In genomic region chr2:44305882-44306281, GRCh38 we compare ENCODE assay signal across 21 cellular contexts. TPM values are rescaled to one million over a fixed set of nuclear protein-coding genes. Genes with fewer than 3 reads are reported as not detected.
DNase-seq lines count a peak whose midpoint lies in the region; ATAC-seq, FAIRE-seq and TF ChIP-seq lines count a peak whose summit lies in the region.
"Had no signal": no experiment of that assay in that cellular context is flagged by ENCODE, and none has a peak within 500 bp of the region (broad histone marks: within the 10 kb centered on the region; RNA-seq: fewer than 3 reads in every experiment).

No MANE protein-coding gene starts in this region.

- 85% methylated on average over 7 of the region's 7 CpGs for WGBS in A549 (ENCODE audit: missing lambda C conversion rate)
- WGBS in K562 (ENCODE audit: insufficient coverage, low coverage, missing lambda C conversion rate) = 11% methylated on average over 7 of the region's 7 CpGs

- H3K27ac Mint-ChIP-seq in activated naive CD8-positive, alpha-beta T cell = peak overlapping the region; percentile 22
- H3K27ac Mint-ChIP-seq in activated naive CD8-positive, alpha-beta T cell treated with anti-CD3 and anti-CD28 coated beads for 36 hours = no peak overlapping the region
- H3K27ac Mint-ChIP-seq in CD8-positive, alpha-beta T cell = no peak overlapping the region

- H3K9ac ChIP-seq in K562 (ENCODE audit: insufficient read depth in 1 of 2, low read depth in 2 of 2, low read length in 2 of 2) = no peak overlapping the region

- no peak overlapping the region for H3K4me2 ChIP-seq in A549
- H3K4me2 ChIP-seq in K562 (ENCODE audit: insufficient read depth, low read length) = no peak overlapping the region

- H3K4me3 ChIP-seq in A549 (no peak overlapping the region), Panc1 (ENCODE audit: low read depth in 2 of 2, low read length in 2 of 2) (no peak overlapping the region), K562 (no peak overlapping the region)
- H3K4me3 ChIP-seq in CD8-positive, alpha-beta T cell (ENCODE audit: low read depth, low read length) = no peak overlapping the region

- no peaks in the 10 kb centered on the region for H3K9me1 ChIP-seq in K562 (ENCODE audit: control insufficient read depth, insufficient read depth, low read length)

- H3K27me3 ChIP-seq in Panc1 (ENCODE audit: control insufficient read depth, insufficient read depth, low read length) = no peaks in the 10 kb centered on the region
- H3K27me3 ChIP-seq in K562 (ENCODE audit: control insufficient read depth in 2 of 2, insufficient read depth in 2 of 2, low read length in 2 of 2) = peaks cover 3% of the 10 kb centered on the region in 2 experiments; a peak in 4 of 5 replicates
- H3K27me3 ChIP-seq in CD8-positive, alpha-beta T cell (ENCODE audit: insufficient read depth, low read length) = no peaks in the 10 kb centered on the region

- in situ Hi-C loops in Panc1 (cut with HindIII; ENCODE audit: low pct_unique_long_range_greater_than_20kb, low sequenced_read_pairs) = no loop called here
- in situ Hi-C loops in K562 (cut with MboI) = no loop called here

- no peak for TF ChIP-seq POLR2A in A549 (IDR thresholded peaks at IDR 0.05; ENCODE audit: low read length)
- TF ChIP-seq POLR2A in K562 (conservative IDR thresholded peaks at IDR 0.05) = no peak

- DNase-seq in activated naive CD8-positive, alpha-beta T cell treated with anti-CD3 and anti-CD28 coated beads for 36 hours = no peak
- DNase-seq in A549 (ENCODE audit: low read depth in 1 of 2, low spot score in 1 of 2) (no peak), Panc1 (ENCODE audit: low read depth, low spot score) (no peak), K562 (ENCODE audit: extremely low read depth in 1 of 4, low spot score in 3 of 4) (no peak), NCI-H2107 (lab: John Stamatoyannopoulos, UW) (no peak), NCI-H2227 treated with DMSO at 0.1 percent for 48 hours (lab: John Stamatoyannopoulos, UW) (no peak)
- DNase-seq in CD8-positive, alpha-beta T cell = no peak
- DNase-seq: 8988T; C1 segment of cervical spinal cord; Caco-2; CD4-positive, alpha-beta memory T cell; DMS153; DND-41; H7; HCEC 1CT had no signal

- TF ChIP-seq CTCF in A549 (IDR thresholded peaks at IDR 0.05) (no peak), Panc1 (IDR thresholded peaks at IDR 0.05) (no peak), K562 (IDR thresholded peaks at IDR 0.05 in 2 of 3, conservative IDR thresholded peaks at IDR 0.05 in 1 of 3; ENCODE audit: insufficient read depth in 2 of 3, low read depth in 1 of 3, low read length in 3 of 3) (no peak)
- TF ChIP-seq CTCF in CD8-positive, alpha-beta T cell (IDR thresholded peaks at IDR 0.05) = no peak

- no peaks in the 10 kb centered on the region for H3K4me1 ChIP-seq in A549
- no peaks in the 10 kb centered on the region for H3K4me1 ChIP-seq in Panc1 (ENCODE audit: control insufficient read depth, insufficient read depth, low read length)
- peaks cover 0 to 2% of the 10 kb centered on the region in 2 experiments; a peak in 1 of 5 replicates for H3K4me1 ChIP-seq in K562 (replicated peaks in 1 of 2; ENCODE audit: control insufficient read depth in 2 of 2, insufficient read depth in 2 of 2, low read length in 2 of 2)
- H3K4me1 ChIP-seq in CD8-positive, alpha-beta T cell (ENCODE audit: insufficient read depth, low read length) = no peaks in the 10 kb centered on the region
- H3K4me1 ChIP-seq: Caco-2 had no signal

- no peaks in the 10 kb centered on the region for H3K4me1 Mint-ChIP-seq in activated naive CD8-positive, alpha-beta T cell (ENCODE audit: low read depth)
- no peaks in the 10 kb centered on the region for H3K4me1 Mint-ChIP-seq in activated naive CD8-positive, alpha-beta T cell treated with anti-CD3 and anti-CD28 coated beads for 36 hours
- H3K4me1 Mint-ChIP-seq in CD8-positive, alpha-beta T cell (ENCODE audit: low read depth) = no peaks in the 10 kb centered on the region
- H3K4me1 Mint-ChIP-seq: CD4-positive, alpha-beta memory T cell had no signal

- TF ChIP-seq RAD21 in A549 (conservative IDR thresholded peaks at IDR 0.05 in 1 of 2, IDR thresholded peaks at IDR 0.05 in 1 of 2) (no peak), K562 (CRISPR knock-in tag; conservative IDR thresholded peaks at IDR 0.05 in 1 of 2, IDR thresholded peaks at IDR 0.05 in 1 of 2) (no peak)

- H3K4me3 Mint-ChIP-seq in activated naive CD8-positive, alpha-beta T cell = no peak overlapping the region
- H3K4me3 Mint-ChIP-seq in activated naive CD8-positive, alpha-beta T cell treated with anti-CD3 and anti-CD28 coated beads for 36 hours = no peak overlapping the region
- no peak overlapping the region for H3K4me3 Mint-ChIP-seq in CD8-positive, alpha-beta T cell
- H3K4me3 Mint-ChIP-seq: CD4-positive, alpha-beta memory T cell had no signal

- H3K36me3 ChIP-seq in Panc1 (ENCODE audit: control insufficient read depth, insufficient read depth, low read length) = no peaks in the 10 kb centered on the region
- no peaks in the 10 kb centered on the region for H3K36me3 ChIP-seq in K562 (ENCODE audit: control insufficient read depth, insufficient read depth, low read length)
- no peaks in the 10 kb centered on the region for H3K36me3 ChIP-seq in CD8-positive, alpha-beta T cell (ENCODE audit: insufficient read depth, low read length)

- no peak for TF ChIP-seq EP300 in A549 (IDR thresholded peaks at IDR 0.05)
- no peak for TF ChIP-seq EP300 in K562 (IDR thresholded peaks at IDR 0.05; ENCODE audit: low read length)

- peak; percentile 41 to 49; a peak in 5 of 6 replicates for ATAC-seq in A549
- peak; percentile 42; the same call in 1 of the 2 replicates for ATAC-seq in Panc1
- peak; percentile 46 for ATAC-seq in K562
- no peak for ATAC-seq in CD8-positive, alpha-beta T cell

- no peak overlapping the region for H3K27ac ChIP-seq in A549
- H3K27ac ChIP-seq in Panc1 (ENCODE audit: low read length) = no peak overlapping the region
- H3K27ac ChIP-seq in K562 (ENCODE audit: extremely low read depth, low read depth, low read length) = no peak overlapping the region
- no peak overlapping the region for H3K27ac ChIP-seq in CD8-positive, alpha-beta T cell (ENCODE audit: low read depth, low read length)

- no peaks in the 10 kb centered on the region for H4K20me1 ChIP-seq in K562 (replicated peaks; ENCODE audit: control insufficient read depth, insufficient read depth, low read length)

- H3K27me3 Mint-ChIP-seq in activated naive CD8-positive, alpha-beta T cell = no peaks in the 10 kb centered on the region
- H3K27me3 Mint-ChIP-seq in activated naive CD8-positive, alpha-beta T cell treated with anti-CD3 and anti-CD28 coated beads for 36 hours = no peaks in the 10 kb centered on the region
- peaks cover 2% of the 10 kb centered on the region for H3K27me3 Mint-ChIP-seq in CD8-positive, alpha-beta T cell (ENCODE audit: low read depth)

- no peak overlapping the region for H2AFZ ChIP-seq in K562 (ENCODE audit: low read depth, low read length)

- POLR2A ChIA-PET in A549 (lab: Yijun Ruan, JAX) = interaction anchor here (0.6 kb wide), 2 partner anchors 185 to 214 kb away, joined by 4 to 5 read pairs; no protein-coding TSS in a partner anchor
- POLR2A ChIA-PET in Panc1 (lab: Charles Lee) = interaction anchor here (0.6 kb wide), 1 partner anchor 361 kb away, joined by 5 read pairs; no protein-coding TSS in a partner anchor
- POLR2A ChIA-PET in K562 (lab: Yijun Ruan, JAX) = interaction anchor here (0.7 to 0.9 kb wide), 2 partner anchors 55 to 1384 kb away, joined by 3 read pairs; partner anchors contain the start of gene PREPL
- POLR2A ChIA-PET in CD8-positive, alpha-beta T cell (lab: Charles Lee) = interaction anchor here (0.7 kb wide), 1 partner anchor 22 kb away, joined by 4 read pairs; no protein-coding TSS in a partner anchor

- H3K9me3 Mint-ChIP-seq in activated naive CD8-positive, alpha-beta T cell (ENCODE audit: low read depth) = peaks cover 12% of the 10 kb centered on the region
- H3K9me3 Mint-ChIP-seq in activated naive CD8-positive, alpha-beta T cell treated with anti-CD3 and anti-CD28 coated beads for 36 hours = peaks cover 21% of the 10 kb centered on the region
- H3K9me3 Mint-ChIP-seq in CD8-positive, alpha-beta T cell = peaks cover 13% of the 10 kb centered on the region

- no peak for FAIRE-seq in A549 (lab: Jason Lieb, UNC)
- no peak for FAIRE-seq in K562 (lab: Jason Lieb, UNC)
- FAIRE-seq: G401.6, GM12892, H1 had no signal

- H3K79me2 ChIP-seq in K562 (ENCODE audit: control insufficient read depth, insufficient read depth, low read length) = no peaks in the 10 kb centered on the region

- BruUV-seq in Panc1 (replicated peaks; lab: Mats Ljungman, UMichigan) = no TSS peak
- BruUV-seq in K562 (replicated peaks; lab: Mats Ljungman, UMichigan) = no TSS peak

- H3K9me3 ChIP-seq in A549 (peaks cover 35% of the 10 kb centered on the region), Panc1 (ENCODE audit: control insufficient read depth, insufficient read depth, low read depth, low read length) (peaks cover 4% of the 10 kb centered on the region; the same call in 1 of the 2 replicates), K562 (replicated peaks; ENCODE audit: control insufficient read depth, insufficient read depth, low read depth, low read length) (peaks cover 4% of the 10 kb centered on the region)
- H3K9me3 ChIP-seq in CD8-positive, alpha-beta T cell (ENCODE audit: low read length) = peaks cover 15% of the 10 kb centered on the region

- intact Hi-C loops in Panc1 (cut with micrococcal nuclease; ENCODE audit: unreplicated experiment) = no loop called here
- intact Hi-C loops in K562 (cut with micrococcal nuclease) = no loop called here
- intact Hi-C loops in CD8-positive, alpha-beta T cell (cut with DNase I, micrococcal nuclease) = no loop called here

- peaks cover 6% of the 10 kb centered on the region for H3K36me3 Mint-ChIP-seq in activated naive CD8-positive, alpha-beta T cell
- peaks cover 15% of the 10 kb centered on the region for H3K36me3 Mint-ChIP-seq in activated naive CD8-positive, alpha-beta T cell treated with anti-CD3 and anti-CD28 coated beads for 36 hours
- H3K36me3 Mint-ChIP-seq in CD8-positive, alpha-beta T cell = peaks cover 9% of the 10 kb centered on the region

- CTCF ChIA-PET in A549 (lab: Yijun Ruan, JAX) = interaction anchor here (0.8 to 1.3 kb wide), 3 partner anchors 10 to 219 kb away, joined by 3 to 6 read pairs (median 3); no protein-coding TSS in a partner anchor
- CTCF ChIA-PET in Panc1 (lab: Charles Lee) = no interaction called here
- CTCF ChIA-PET in K562 (lab: Yijun Ruan, JAX; ENCODE audit: low intra/inter-chr PET ratio) = no interaction called here
- CTCF ChIA-PET in CD8-positive, alpha-beta T cell (lab: Charles Lee) = no interaction called here

RNA-seq across cellular contexts. Expression of gene SLC3A1, which starts 30.6 kb away (rescaled TPM):
- not detected for total RNA-seq in activated naive CD8-positive, alpha-beta T cell treated with anti-CD3 and anti-CD28 coated beads for 36 hours
- polyA plus RNA-seq in A549 (2011; rRNA removed) (7.1 and 7.2 TPM in 2 replicates), A549 (2017; fragmentation: RNase III; extraction: RNeasy Plus Mini Kit Qiagen cat#74134 plus additional on column Dnase treatment) (1.1 to 1.4 TPM (median 1.2 TPM) in 3 replicates), K562 (2011; rRNA removed) (0.05 TPM in 1 of 2 replicates, not detected in the other), K562 (2014; fragmentation: Illumina TruSeq; extraction: Trizol) (not detected in 2 replicates), K562 (2014; fragmentation: Nextera tagmentation; extraction: Ambion mirVana) (under 1 TPM; 0.04 to 0.08 TPM), K562 (2014; rRNA removed) (not detected in 2 replicates)
- 2.1 TPM in 2 replicates for polyA plus RNA-seq in A549 (2012; cell fraction: cytosol; rRNA removed)
- 0.68 and 1.3 TPM in 2 replicates for polyA plus RNA-seq in A549 (2012; cell fraction: nucleus; rRNA removed)
- 2.6 and 3.0 TPM in 2 replicates for polyA minus RNA-seq in A549 (2011; rRNA and poly(A)+ RNA removed)
- total RNA-seq in Panc1 (2021; ENCODE audit: unreplicated experiment) (0.26 TPM), K562 (2014; rRNA removed) (0.18 TPM in 1 of 2 replicates, not detected in the other), K562 (2014; rRNA removed; fragmentation: Illumina TruSeq; extraction: Trizol) (not detected in 2 replicates), K562 (2015; rRNA removed; fragmentation: Illumina TruSeq; extraction: Trizol) (not detected in 2 replicates), K562 (2021) (not detected in 2 replicates)
- polyA plus RNA-seq in Panc1 (2012; ENCODE audit: insufficient read length) = not detected
- total RNA-seq in K562 (2011; cell fraction: chromatin; rRNA removed; ENCODE audit: low replicate concordance) = 0.21 TPM in 1 of 2 replicates, not detected in the other
- total RNA-seq in K562 (2011; cell fraction: nucleolus; rRNA removed) = not detected in 2 replicates
- total RNA-seq in K562 (2011; cell fraction: nucleoplasm; rRNA removed) = 0.38 TPM in 1 of 2 replicates, not detected in the other
- polyA plus RNA-seq in K562 (2011; cell fraction: cytosol; rRNA removed) = not detected in 2 replicates
- polyA plus RNA-seq in K562 (2011; cell fraction: nucleus; rRNA removed) = 0.08 and 0.09 TPM in 2 replicates
- polyA plus RNA-seq in K562 (2012) = 0.06 TPM in 1 of 2 replicates, not detected in the other
- 0.33 TPM in 1 of 2 replicates, not detected in the other for polyA minus RNA-seq in K562 (2011; rRNA and poly(A)+ RNA removed)
- polyA minus RNA-seq in K562 (2011; cell fraction: cytosol; rRNA and poly(A)+ RNA removed) = not detected in 2 replicates
- polyA minus RNA-seq in K562 (2011; cell fraction: nucleus; rRNA and poly(A)+ RNA removed) = not detected in 2 replicates
- total RNA-seq in CD8-positive, alpha-beta T cell = under 1 TPM; 0.25 to 0.79 TPM
- total RNA-seq: A673, H1, H7 had no signal
- polyA plus RNA-seq: BJ, H1 had no signal

RNA-seq across cellular contexts. Expression of gene PREPL, which starts 55.4 kb away (rescaled TPM):
- total RNA-seq in activated naive CD8-positive, alpha-beta T cell treated with anti-CD3 and anti-CD28 coated beads for 36 hours = 10 to 100 TPM; 32.3 to 33.1 TPM
- polyA plus RNA-seq in A549 (2011; rRNA removed) (78.8 and 92.7 TPM in 2 replicates), A549 (2017; fragmentation: RNase III; extraction: RNeasy Plus Mini Kit Qiagen cat#74134 plus additional on column Dnase treatment) (28.7 to 31.1 TPM (median 29.6 TPM) in 3 replicates), K562 (2011; rRNA removed) (48.0 and 58.9 TPM in 2 replicates), K562 (2014; fragmentation: Illumina TruSeq; extraction: Trizol) (32.5 and 42.4 TPM in 2 replicates), K562 (2014; fragmentation: Nextera tagmentation; extraction: Ambion mirVana) (10 to 100 TPM; 11.6 to 27.2 TPM), K562 (2014; rRNA removed) (24.3 and 26.7 TPM in 2 replicates)
- 10.6 and 10.9 TPM in 2 replicates for polyA plus RNA-seq in A549 (2012; cell fraction: cytosol; rRNA removed)
- 7.5 and 11.2 TPM in 2 replicates for polyA plus RNA-seq in A549 (2012; cell fraction: nucleus; rRNA removed)
- polyA minus RNA-seq in A549 (2011; rRNA and poly(A)+ RNA removed) = 28.5 and 29.6 TPM in 2 replicates
- total RNA-seq in Panc1 (2021; ENCODE audit: unreplicated experiment) (42.5 TPM), K562 (2014; rRNA removed) (19.7 and 24.1 TPM in 2 replicates), K562 (2014; rRNA removed; fragmentation: Illumina TruSeq; extraction: Trizol) (34.5 and 38.5 TPM in 2 replicates), K562 (2015; rRNA removed; fragmentation: Illumina TruSeq; extraction: Trizol) (25.3 and 26.9 TPM in 2 replicates), K562 (2021) (31.2 and 31.8 TPM in 2 replicates)
- 25.6 TPM for polyA plus RNA-seq in Panc1 (2012; ENCODE audit: insufficient read length)
- 31.9 and 111 TPM in 2 replicates for total RNA-seq in K562 (2011; cell fraction: chromatin; rRNA removed; ENCODE audit: low replicate concordance)
- total RNA-seq in K562 (2011; cell fraction: nucleolus; rRNA removed) = 14.8 and 23.8 TPM in 2 replicates
- total RNA-seq in K562 (2011; cell fraction: nucleoplasm; rRNA removed) = 47.1 and 80.1 TPM in 2 replicates
- 9.4 and 20.7 TPM in 2 replicates for polyA plus RNA-seq in K562 (2011; cell fraction: cytosol; rRNA removed)
- polyA plus RNA-seq in K562 (2011; cell fraction: nucleus; rRNA removed) = 40.9 and 70.4 TPM in 2 replicates
- 19.6 and 40.4 TPM in 2 replicates for polyA plus RNA-seq in K562 (2012)
- 59.9 and 61.1 TPM in 2 replicates for polyA minus RNA-seq in K562 (2011; rRNA and poly(A)+ RNA removed)
- 19.4 and 25.0 TPM in 2 replicates for polyA minus RNA-seq in K562 (2011; cell fraction: cytosol; rRNA and poly(A)+ RNA removed)
- 21.3 and 44.3 TPM in 2 replicates for polyA minus RNA-seq in K562 (2011; cell fraction: nucleus; rRNA and poly(A)+ RNA removed)
- total RNA-seq in CD8-positive, alpha-beta T cell = 10 to 100 TPM; 26.6 to 27.9 TPM

RNA-seq across cellular contexts. Expression of gene CAMKMT, which starts 55.9 kb away (rescaled TPM):
- total RNA-seq in activated naive CD8-positive, alpha-beta T cell treated with anti-CD3 and anti-CD28 coated beads for 36 hours = 10 to 100 TPM in 1 of 2 experiments, 1 to 10 TPM in 1; 10.0 to 11.8 TPM
- polyA plus RNA-seq in A549 (2011; rRNA removed) (10.0 and 15.7 TPM in 2 replicates), A549 (2017; fragmentation: RNase III; extraction: RNeasy Plus Mini Kit Qiagen cat#74134 plus additional on column Dnase treatment) (6.2 to 6.7 TPM (median 6.5 TPM) in 3 replicates), K562 (2011; rRNA removed) (8.7 and 15.3 TPM in 2 replicates), K562 (2014; fragmentation: Illumina TruSeq; extraction: Trizol) (7.6 and 8.8 TPM in 2 replicates), K562 (2014; fragmentation: Nextera tagmentation; extraction: Ambion mirVana) (1 to 10 TPM; 1.6 to 1.8 TPM), K562 (2014; rRNA removed) (7.3 and 8.6 TPM in 2 replicates)
- polyA plus RNA-seq in A549 (2012; cell fraction: cytosol; rRNA removed) = 3.7 and 4.3 TPM in 2 replicates
- 2.4 and 3.2 TPM in 2 replicates for polyA plus RNA-seq in A549 (2012; cell fraction: nucleus; rRNA removed)
- polyA minus RNA-seq in A549 (2011; rRNA and poly(A)+ RNA removed) = 9.4 and 10.2 TPM in 2 replicates
- total RNA-seq in Panc1 (2021; ENCODE audit: unreplicated experiment) (12.6 TPM), K562 (2014; rRNA removed) (5.2 and 13.3 TPM in 2 replicates), K562 (2014; rRNA removed; fragmentation: Illumina TruSeq; extraction: Trizol) (9.7 and 10.0 TPM in 2 replicates), K562 (2015; rRNA removed; fragmentation: Illumina TruSeq; extraction: Trizol) (6.6 and 7.4 TPM in 2 replicates), K562 (2021) (8.5 and 8.8 TPM in 2 replicates)
- 8.6 TPM for polyA plus RNA-seq in Panc1 (2012; ENCODE audit: insufficient read length)
- 22.9 and 51.6 TPM in 2 replicates for total RNA-seq in K562 (2011; cell fraction: chromatin; rRNA removed; ENCODE audit: low replicate concordance)
- 16.5 and 18.6 TPM in 2 replicates for total RNA-seq in K562 (2011; cell fraction: nucleolus; rRNA removed)
- total RNA-seq in K562 (2011; cell fraction: nucleoplasm; rRNA removed) = 28.8 and 48.7 TPM in 2 replicates
- 2.9 and 7.0 TPM in 2 replicates for polyA plus RNA-seq in K562 (2011; cell fraction: cytosol; rRNA removed)
- 8.6 TPM in 2 replicates for polyA plus RNA-seq in K562 (2011; cell fraction: nucleus; rRNA removed)
- polyA plus RNA-seq in K562 (2012) = 6.3 and 7.5 TPM in 2 replicates
- 16.1 and 18.8 TPM in 2 replicates for polyA minus RNA-seq in K562 (2011; rRNA and poly(A)+ RNA removed)
- polyA minus RNA-seq in K562 (2011; cell fraction: cytosol; rRNA and poly(A)+ RNA removed) = 5.5 and 6.3 TPM in 2 replicates
- polyA minus RNA-seq in K562 (2011; cell fraction: nucleus; rRNA and poly(A)+ RNA removed) = 27.3 and 41.9 TPM in 2 replicates
- total RNA-seq in CD8-positive, alpha-beta T cell = 10 to 100 TPM; 12.4 to 13.0 TPM
